ENCODE assay signal across 4 cellular contexts in genomic region chr5:58037899-58038298, GRCh38.
"Had no signal": no experiment of that assay in that cellular context is flagged by ENCODE, and none has a peak within 500 bp of the region (broad histone marks: within the 10 kb centered on the region; RNA-seq: fewer than 3 reads in every experiment).

No MANE protein-coding gene starts in this region.

- H3K4me3 Mint-ChIP-seq: GM23338, H9 had no signal

- H3K4me3 ChIP-seq: GM23338 had no signal

- H3K4me1 Mint-ChIP-seq: GM23338, H9 had no signal

- H3K9me3 Mint-ChIP-seq: GM23338, H9 had no signal

- DNase-seq: H9, HCEC 1CT, IMR-90 had no signal

- ATAC-seq: GM23338 had no signal

- H3K27ac Mint-ChIP-seq: GM23338, H9 had no signal
